22 cellular contexts compared by ENCODE assay signal in the genomic region with DNA sequence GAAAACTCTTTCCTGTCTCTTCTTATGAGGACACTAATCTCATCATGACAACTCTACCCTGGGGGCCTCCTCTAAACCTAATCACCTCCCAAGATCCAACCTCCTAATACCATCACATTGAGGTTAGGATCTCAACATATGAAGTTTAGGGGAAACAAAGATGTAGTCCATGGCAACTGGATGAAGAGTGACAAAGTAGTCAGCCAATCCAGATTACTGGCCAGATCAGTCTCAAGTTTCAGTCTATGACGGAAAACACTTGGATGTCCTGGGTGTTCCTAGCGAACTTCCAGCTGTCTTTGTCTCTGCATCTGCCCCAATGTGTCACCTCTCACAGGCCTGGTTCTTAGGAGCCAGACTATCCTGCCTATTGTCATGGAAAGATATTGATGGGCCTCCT.
"Had no signal": no experiment of that assay in that cellular context is flagged by ENCODE, and none has a peak within 500 bp of the region (broad histone marks: within the 10 kb centered on the region; RNA-seq: fewer than 3 reads in every experiment).

No MANE protein-coding gene starts in this region.

- H3K36me3 Mint-ChIP-seq: naive thymus-derived CD8-positive, alpha-beta T cell; stimulated activated naive B cell treated with anti-CD40 and anti-IgM and Interleukin-4, amounts not matched to agents 10 μg/mL and 1 μg/mL and 100 μg/mL, for 72 hours had no signal

- H3K4me1 ChIP-seq: colonic mucosa, foreskin keratinocyte, psoas muscle, sigmoid colon, testis, tibial nerve had no signal

- H3K27me3 Mint-ChIP-seq: stimulated activated naive B cell treated with anti-CD40 and anti-IgM and Interleukin-4, amounts not matched to agents 10 μg/mL and 1 μg/mL and 100 μg/mL, for 72 hours; stimulated activated naive CD8-positive, alpha-beta T cell treated with anti-CD3 and anti-CD28 coated beads, Interleukin-15, amount 100 ng/mL, for 72 hours had no signal

- H3K27ac Mint-ChIP-seq: endodermal cell; naive thymus-derived CD8-positive, alpha-beta T cell; stimulated activated naive B cell treated with anti-CD40 and anti-IgM and Interleukin-4, amounts not matched to agents 10 μg/mL and 1 μg/mL and 100 μg/mL, for 72 hours; stimulated activated naive CD8-positive, alpha-beta T cell treated with anti-CD3 and anti-CD28 coated beads, Interleukin-15, amount 100 ng/mL, for 72 hours had no signal

- H3K36me3 ChIP-seq: colonic mucosa, neutrophil, sigmoid colon, tibial nerve had no signal

- ATAC-seq: foreskin keratinocyte; left ventricle myocardium superior; mucosa of descending colon; naive thymus-derived CD8-positive, alpha-beta T cell; psoas muscle; stimulated activated naive B cell treated with anti-CD40 and anti-IgM and Interleukin-4, amounts not matched to agents 10 μg/mL and 1 μg/mL and 100 μg/mL, for 72 hours; stimulated activated naive CD8-positive, alpha-beta T cell treated with anti-CD3 and anti-CD28 coated beads, Interleukin-15, amount 100 ng/mL, for 72 hours had no signal

- H3K9me3 ChIP-seq: colonic mucosa, mucosa of descending colon, neutrophil, psoas muscle, sigmoid colon, testis, tibial nerve had no signal

- H3K27ac ChIP-seq: colonic mucosa, foreskin keratinocyte, hepatocyte, neutrophil, psoas muscle, sigmoid colon, skin epidermis, testis, tibial nerve had no signal

- H3K4me3 Mint-ChIP-seq: endodermal cell; naive thymus-derived CD8-positive, alpha-beta T cell; stimulated activated naive B cell treated with anti-CD40 and anti-IgM and Interleukin-4, amounts not matched to agents 10 μg/mL and 1 μg/mL and 100 μg/mL, for 72 hours; stimulated activated naive CD8-positive, alpha-beta T cell treated with anti-CD3 and anti-CD28 coated beads, Interleukin-15, amount 100 ng/mL, for 72 hours had no signal

- H3K9me3 Mint-ChIP-seq: endodermal cell had no signal

- H3K27me3 ChIP-seq: colonic mucosa, foreskin keratinocyte, hepatocyte, neutrophil, sigmoid colon, testis, tibial nerve had no signal

- H3K4me1 Mint-ChIP-seq: endodermal cell; naive thymus-derived CD8-positive, alpha-beta T cell; stimulated activated naive B cell treated with anti-CD40 and anti-IgM and Interleukin-4, amounts not matched to agents 10 μg/mL and 1 μg/mL and 100 μg/mL, for 72 hours; stimulated activated naive CD8-positive, alpha-beta T cell treated with anti-CD3 and anti-CD28 coated beads, Interleukin-15, amount 100 ng/mL, for 72 hours had no signal

- DNase-seq: colonic mucosa; dermis blood vessel endothelial cell; endodermal cell; erythroblast; foreskin keratinocyte; head of caudate nucleus; left ventricle myocardium superior; mammary epithelial cell; mucosa of descending colon; naive thymus-derived CD8-positive, alpha-beta T cell; psoas muscle; retina; sigmoid colon; stimulated activated CD4-positive, alpha-beta T cell treated with anti-CD3 and anti-CD28 coated beads, Interleukin-2, amount 100 ng/mL, for 24 hours; stimulated activated CD4-positive, alpha-beta T cell treated with anti-CD3 and anti-CD28 coated beads, Interleukin-4, amount 100 ng/mL, for 4 hours; stimulated activated naive B cell treated with anti-CD40 and anti-IgM and Interleukin-4, amounts not matched to agents 10 μg/mL and 1 μg/mL and 100 μg/mL, for 72 hours; stimulated activated naive CD8-positive, alpha-beta T cell treated with anti-CD3 and anti-CD28 coated beads, Interleukin-15, amount 100 ng/mL, for 72 hours; testis had no signal

- H3K4me3 ChIP-seq: colonic mucosa, hepatocyte, mucosa of descending colon, psoas muscle, sigmoid colon, skin epidermis, testis, tibial nerve had no signal
